Comparison of ENCODE assay signal across 1 cellular context in the genomic region with DNA sequence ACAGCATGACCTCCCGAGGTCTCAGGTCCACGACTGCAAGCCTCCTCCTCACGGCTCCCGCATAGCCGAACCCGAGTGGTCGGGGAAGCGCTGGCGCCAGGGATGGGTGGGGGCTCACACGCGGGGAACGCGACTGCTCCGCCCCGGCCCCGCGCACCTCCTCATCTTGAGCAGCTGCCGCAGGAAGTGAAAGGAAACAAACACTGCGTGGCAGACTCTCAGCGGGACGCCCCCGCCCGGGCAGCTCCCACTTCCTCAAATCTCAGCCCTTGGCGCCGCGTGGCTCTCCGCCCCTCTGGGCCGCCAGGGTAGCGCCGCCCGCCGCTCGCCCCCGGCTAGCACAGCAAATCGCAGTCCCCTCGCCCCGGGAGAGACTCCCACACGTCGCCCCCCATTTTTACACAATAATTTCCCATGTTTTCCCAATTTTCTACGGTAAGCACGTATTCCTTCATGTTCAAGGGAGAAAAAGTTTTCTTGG.
TF ChIP-seq lines count a peak whose summit lies in the region.

A gene with protein sequence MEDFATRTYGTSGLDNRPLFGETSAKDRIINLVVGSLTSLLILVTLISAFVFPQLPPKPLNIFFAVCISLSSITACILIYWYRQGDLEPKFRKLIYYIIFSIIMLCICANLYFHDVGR (minus strand): TSS at position 188 of the 481 bp plus-strand sequence. CDS start 229 bp downstream, outside the sequence.

TF ChIP-seq in HEK293, 187 proteins besides CTCF, POLR2A, EP300 and RAD21 (continued from another document):
- TF ChIP-seq PATZ1 (tag by site-specific recombination; IDR thresholded peaks at IDR 0.05) (peak; percentile 50; the same call in 1 of the 2 replicates), ZNF660 (tag by site-specific recombination; IDR thresholded peaks at IDR 0.05) (0 out of 2 replicates have a peak, but pooled peaks have one; percentile 17), ZNF324 (tag by site-specific recombination; IDR thresholded peaks at IDR 0.05) (no peak), ZNF426 (tag by site-specific recombination; IDR thresholded peaks at IDR 0.05) (no peak), ZNF549 (tag by site-specific recombination; IDR thresholded peaks at IDR 0.05) (no peak), GFI1B (tag by site-specific recombination; IDR thresholded peaks at IDR 0.05) (peak; percentile 85), ZNF202 (tag by site-specific recombination; IDR thresholded peaks at IDR 0.05; ENCODE audit: borderline replicate concordance) (no peak), ZNF629 (tag by site-specific recombination; IDR thresholded peaks at IDR 0.05) (0 out of 2 replicates have a peak, but pooled peaks have one; percentile 31)
- TF ChIP-seq, protein P1, sequence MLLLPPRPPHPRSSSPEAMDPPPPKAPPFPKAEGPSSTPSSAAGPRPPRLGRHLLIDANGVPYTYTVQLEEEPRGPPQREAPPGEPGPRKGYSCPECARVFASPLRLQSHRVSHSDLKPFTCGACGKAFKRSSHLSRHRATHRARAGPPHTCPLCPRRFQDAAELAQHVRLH (tag by site-specific recombination; IDR thresholded peaks at IDR 0.05) = no peak
